Comparison of ENCODE assay signal across 1 cellular context in genomic region chr21:38912355-38912619, GRCh38.
TF ChIP-seq lines count a peak whose summit lies in the region.

No MANE protein-coding gene starts in this region.

TF ChIP-seq in A549, 52 proteins besides CTCF, POLR2A, EP300 and RAD21 (continued from another document):
- TF ChIP-seq NFE2L2 (conservative IDR thresholded peaks at IDR 0.05; ENCODE audit: low read length) (no peak), POLR2AphosphoS2 (conservative IDR thresholded peaks at IDR 0.05; ENCODE audit: low read length) (no peak), MYC (IDR thresholded peaks at IDR 0.05; ENCODE audit: borderline replicate concordance, low read length) (no peak), ZFP36 (IDR thresholded peaks at IDR 0.05; ENCODE audit: borderline replicate concordance, partially characterized antibody) (no peak), CHD4 (IDR thresholded peaks at IDR 0.05; ENCODE audit: borderline replicate concordance) (no peak), ZC3H11A (IDR thresholded peaks at IDR 0.05) (no peak), CBX8 (IDR thresholded peaks at IDR 0.05) (no peak), ELK1 (IDR thresholded peaks at IDR 0.05; ENCODE audit: low read depth, low read length) (no peak), GATA3 (IDR thresholded peaks at IDR 0.05; ENCODE audit: borderline replicate concordance) (no peak), SMC3 (IDR thresholded peaks at IDR 0.05) (no peak), CEBPB (IDR thresholded peaks at IDR 0.05) (no peak), KDM5A (IDR thresholded peaks at IDR 0.05) (no peak), ESRRA (IDR thresholded peaks at IDR 0.05; ENCODE audit: borderline replicate concordance, low read length) (no peak)
